Comparison of ENCODE assay signal across 1 cellular context in genomic region chr3:104612218-104612617, GRCh38.
TF ChIP-seq lines count a peak whose summit lies in the region.

No MANE protein-coding gene starts in this region.

TF ChIP-seq in GM23338, 12 proteins besides CTCF, POLR2A, EP300 and RAD21 (continued from another document):
- no peak for TF ChIP-seq ZNF462 (CRISPR knock-in tag; IDR thresholded peaks at IDR 0.05)
